ENCODE assay signal across 7 cellular contexts in the genomic region with DNA sequence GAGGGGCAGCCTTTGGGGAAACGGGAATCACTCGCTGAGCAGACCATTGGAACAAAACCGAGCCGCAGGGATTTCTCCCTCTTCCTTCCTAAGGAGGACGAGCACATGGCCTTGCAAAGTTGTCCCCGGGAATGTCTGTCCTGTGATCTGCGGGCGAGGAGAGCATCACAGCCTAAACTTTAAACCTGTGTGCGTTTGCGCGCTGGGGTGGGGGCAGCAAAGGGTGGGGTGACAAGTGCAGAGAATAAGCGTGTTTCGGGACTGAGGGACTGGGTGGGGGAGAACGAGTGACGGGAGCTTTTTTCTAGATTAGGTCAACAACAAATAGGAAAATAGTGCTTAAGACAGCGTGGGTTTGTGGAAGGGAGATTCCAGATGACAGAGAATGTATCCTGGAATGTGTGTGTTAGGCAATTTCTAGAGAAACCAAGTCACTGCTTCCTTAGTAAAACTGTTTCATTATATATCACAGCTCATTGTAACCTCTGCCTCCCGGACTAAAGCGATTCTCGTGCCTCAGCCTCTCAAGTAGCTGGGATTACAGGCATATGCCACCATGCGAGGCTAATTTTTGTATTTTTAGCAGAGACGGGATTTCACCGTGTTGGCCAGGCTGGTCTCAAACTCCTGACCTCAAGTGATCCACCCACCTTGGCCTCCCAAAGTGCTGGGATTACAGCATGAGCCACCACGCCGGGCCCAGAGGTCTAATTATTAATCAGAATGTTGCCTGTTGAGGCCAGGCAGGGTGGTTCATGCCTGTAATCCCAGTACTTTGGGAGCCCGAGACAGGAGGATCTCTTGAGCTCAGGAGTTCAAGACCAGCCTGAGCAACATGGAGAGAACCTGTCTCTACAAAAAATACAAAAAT. TPM values are rescaled to one million over a fixed set of nuclear protein-coding genes. Genes with fewer than 3 reads are reported as not detected.
DNase-seq lines count a peak whose midpoint lies in the region; ATAC-seq and TF ChIP-seq lines count a peak whose summit lies in the region.
"Not testable (repeated sequence)": the region's sequence is repeated elsewhere in the genome, so short reads cannot be mapped to it uniquely, and the experiment has no call there.

A gene (minus strand): TSS at position 169 of the 871 bp plus-strand sequence. CDS start 271 bp downstream, outside the sequence.

- intact Hi-C loops in left ventricle myocardium superior (cut with micrococcal nuclease), result not testable (repeated sequence)

- peak within 1 kb of the TSS; percentile 43 for H3K4me3 ChIP-seq in GM12864 (ENCODE audit: low read depth, low read length)
- H3K4me3 ChIP-seq in choroid plexus epithelial cell (ENCODE audit: low read depth, low read length), result peak within 1 kb of the TSS; percentile 62

- not testable (repeated sequence) for DNase-seq in GM12864 (ENCODE audit: low read depth)
- DNase-seq in NCI-H82 (lab: John Stamatoyannopoulos, UW) (peak; percentile 57), choroid plexus epithelial cell (ENCODE audit: low read depth) (peak; percentile 80), left ventricle myocardium superior (peak; percentile 51), myocyte (ENCODE audit: low read depth) (peak; percentile 13)
- DNase-seq in activated CD8-positive, alpha-beta memory T cell treated with anti-CD3 and anti-CD28 coated beads, Interleukin-2, amount 50 U/mL, for 48 hours, result peak; percentile 67
- DNase-seq in stimulated activated CD4-positive, alpha-beta T cell treated with anti-CD3 and anti-CD28 coated beads, Interleukin-12 subunit alpha, Interleukin-12 subunit beta, amount 100 ng/mL, for 4 hours, result peak; percentile 19

- ATAC-seq in left ventricle myocardium superior, result peak; percentile 3

- TF ChIP-seq CTCF in GM12864 (IDR thresholded peaks at IDR 0.05; ENCODE audit: low read depth, low read length, missing control alignments); choroid plexus epithelial cell (conservative IDR thresholded peaks at IDR 0.05; ENCODE audit: low read depth, low read length): not testable (repeated sequence)

RNA-seq across cellular contexts. Expression of the gene that starts here (rescaled TPM):
- total RNA-seq in left ventricle myocardium superior (5.0 TPM), myocyte (8.2 and 9.4 TPM in 2 replicates)
- polyA plus RNA-seq in myocyte (2012), result 7.7 TPM
